11 cellular contexts compared by ENCODE assay signal in genomic region chr17:81981511-81981910, GRCh38. TPM values are rescaled to one million over a fixed set of nuclear protein-coding genes. Genes with fewer than 3 reads are reported as not detected.
"Had no signal": no experiment of that assay in that cellular context is flagged by ENCODE, and none has a peak within 500 bp of the region (broad histone marks: within the 10 kb centered on the region; RNA-seq: fewer than 3 reads in every experiment).

No MANE protein-coding gene starts in this region.

RNA-seq across cellular contexts. Expression of gene NOTUM, which starts 20.5 kb away (rescaled TPM):
- total RNA-seq: activated B cell treated with CpG ODN at 0.5 μM for 24 hours, bronchial epithelial cell, foreskin keratinocyte had no signal
- polyA plus RNA-seq: foreskin keratinocyte had no signal

RNA-seq across cellular contexts. Expression of gene MYADML2, which starts 34.5 kb away (rescaled TPM):
- total RNA-seq: activated B cell treated with CpG ODN at 0.5 μM for 24 hours; activated CD8-positive, alpha-beta T cell treated with anti-CD3 and anti-CD28 coated beads for 36 hours; activated T-cell treated with anti-CD3 and anti-CD28 coated beads, Interleukin-2, amount 50 U/mL, for 4 hours; activated T-helper 17 cell treated with anti-CD3 and anti-CD28 coated beads, Interleukin-2, amount 50 U/mL, for 72 hours; astrocyte; bronchial epithelial cell; esophagus muscularis mucosa; foreskin keratinocyte; hepatocyte; T-helper 2 cell treated with Interferon-gamma antibody and Interleukin-4, amounts not matched to agents 100 ng/mL and 5 ng/mL, for 36 hours had no signal
- polyA plus RNA-seq: adipose tissue, foreskin keratinocyte had no signal
